9 cellular contexts compared by ENCODE assay signal in genomic region chr1:84436907-84437667, GRCh38. TPM values are rescaled to one million over a fixed set of nuclear protein-coding genes. Genes with fewer than 3 reads are reported as not detected.
DNase-seq lines count a peak whose midpoint lies in the region; ATAC-seq and TF ChIP-seq lines count a peak whose summit lies in the region.
"Had no signal": no experiment of that assay in that cellular context is flagged by ENCODE, and none has a peak within 500 bp of the region (broad histone marks: within the 10 kb centered on the region; RNA-seq: fewer than 3 reads in every experiment).

No MANE protein-coding gene starts in this region.

- ATAC-seq in HG02623 (IDR thresholded peaks at IDR 0.05; ENCODE audit: unreplicated experiment), result peak; percentile 44
- ATAC-seq in T-cell (replicated peaks in 1 of 4), result peak; percentile 23 to 48 (median 38)
- peak; percentile 33 to 48 for ATAC-seq in naive thymus-derived CD8-positive, alpha-beta T cell

- CTCF ChIA-PET in T-cell (lab: Charles Lee), result interaction anchor here (0.6 to 7.3 kb wide), 11 partner anchors 41 to 508 kb away, joined by 3 to 151 read pairs (median 3); partner anchors contain the start of genes GNG5 (in 1 of the 2), PRKACB (in 1 of the 2) and SPATA1 (in 1 of the 2)

- peak; percentile 21 for DNase-seq in GM13976 (ENCODE audit: low spot score)
- DNase-seq in T-cell, result no peak
- peak in 5 of 10 donors; percentile 6 to 50 (median 38) for DNase-seq in naive thymus-derived CD8-positive, alpha-beta T cell
- no peak for DNase-seq in H7
- no peak for DNase-seq in T-helper 2 cell treated with Interferon-gamma antibody and Interleukin-4, amounts not matched to agents 5 μg/mL and 100 μg/mL, for 36 hours (ENCODE audit: low spot score)
- no peak for DNase-seq in neural progenitor cell (ENCODE audit: low spot score)
- no peak for DNase-seq in NCI-H1417 treated with DMSO at 0.1 percent for 48 hours (lab: John Stamatoyannopoulos, UW)
- DNase-seq: amniotic stem cell had no signal

- H3K27ac Mint-ChIP-seq in T-cell (no peak overlapping the region), neural progenitor cell (no peak overlapping the region)
- no peak overlapping the region for H3K27ac Mint-ChIP-seq in naive thymus-derived CD8-positive, alpha-beta T cell
- H3K27ac Mint-ChIP-seq in T-helper 2 cell treated with Interferon-gamma antibody and Interleukin-4, amounts not matched to agents 5 μg/mL and 100 μg/mL, for 36 hours, result no peak overlapping the region

- H3K79me2 ChIP-seq in neural progenitor cell (ENCODE audit: low read depth), result no peaks in the 10 kb centered on the region

- no peak overlapping the region for H2AFZ ChIP-seq in neural progenitor cell (replicated peaks)

- H3K4me3 Mint-ChIP-seq in T-cell, result no peak overlapping the region
- H3K4me3 Mint-ChIP-seq in naive thymus-derived CD8-positive, alpha-beta T cell, result no peak overlapping the region
- no peak overlapping the region for H3K4me3 Mint-ChIP-seq in T-helper 2 cell treated with Interferon-gamma antibody and Interleukin-4, amounts not matched to agents 5 μg/mL and 100 μg/mL, for 36 hours
- H3K4me3 Mint-ChIP-seq in neural progenitor cell, result no peak overlapping the region

- no peaks in the 10 kb centered on the region for H3K36me3 ChIP-seq in H7 (replicated peaks; ENCODE audit: control insufficient read depth, insufficient read depth, low read length)
- H3K36me3 ChIP-seq in neural progenitor cell, result no peaks in the 10 kb centered on the region

- POLR2A ChIA-PET in T-cell (lab: Charles Lee), result interaction anchor here (0.6 to 2.3 kb wide), 2 partner anchors 293 kb away, joined by 3 to 12 read pairs; partner anchors contain the start of gene PRKACB (in 2 of the 2)
- POLR2A ChIA-PET in naive thymus-derived CD8-positive, alpha-beta T cell (lab: Charles Lee), result interaction anchor here (0.9 to 6.3 kb wide), 6 partner anchors 14 to 292 kb away, joined by 3 to 68 read pairs (median 4); partner anchors contain the start of genes CTBS, GNG5, PRKACB and SPATA1

- H3K9me3 Mint-ChIP-seq in T-cell (no peaks in the 10 kb centered on the region), neural progenitor cell (no peaks in the 10 kb centered on the region)
- H3K9me3 Mint-ChIP-seq in naive thymus-derived CD8-positive, alpha-beta T cell, result no peaks in the 10 kb centered on the region
- H3K9me3 Mint-ChIP-seq in T-helper 2 cell treated with Interferon-gamma antibody and Interleukin-4, amounts not matched to agents 5 μg/mL and 100 μg/mL, for 36 hours, result no peaks in the 10 kb centered on the region

- peaks cover 6% of the 10 kb centered on the region for H3K4me1 ChIP-seq in neural progenitor cell

- H3K4me2 ChIP-seq in neural progenitor cell, result no peak overlapping the region

- TF ChIP-seq CTCF in GM13976 (IDR thresholded peaks at IDR 0.05; ENCODE audit: borderline replicate concordance, control extremely low read depth, extremely low read depth, insufficient read depth, missing control alignments), result no peak
- no peak for TF ChIP-seq CTCF in neural progenitor cell (IDR thresholded peaks at IDR 0.05)

- H3K4me1 Mint-ChIP-seq in T-cell, result peaks cover 6 to 14% (median 11%) of the 10 kb centered on the region in 3 donors
- H3K4me1 Mint-ChIP-seq in naive thymus-derived CD8-positive, alpha-beta T cell, result peaks cover 0 to 10% (median 4%) of the 10 kb centered on the region in 4 donors
- H3K4me1 Mint-ChIP-seq in T-helper 2 cell treated with Interferon-gamma antibody and Interleukin-4, amounts not matched to agents 5 μg/mL and 100 μg/mL, for 36 hours (ENCODE audit: low read depth), result peaks cover 10% of the 10 kb centered on the region
- H3K4me1 Mint-ChIP-seq in neural progenitor cell, result peaks cover 3% of the 10 kb centered on the region

- H3K27ac ChIP-seq in neural progenitor cell, result no peak overlapping the region

- H3K9ac ChIP-seq in neural progenitor cell, result no peak overlapping the region

- in situ Hi-C loops in GM13976 (cut with MboI; ENCODE audit: low sequenced_read_pairs, unreplicated experiment), result loop anchor here (10.0 kb wide), 3 partner anchors 292 to 512 kb away; partner anchors contain the start of gene PRKACB

- H3K27me3 ChIP-seq in H7 (ENCODE audit: control insufficient read depth, insufficient read depth, low read length) (no peaks in the 10 kb centered on the region), neural progenitor cell (no peaks in the 10 kb centered on the region)

- H3K27me3 Mint-ChIP-seq in T-cell (no peaks in the 10 kb centered on the region), neural progenitor cell (ENCODE audit: insufficient read depth, low read depth) (peaks cover 2% of the 10 kb centered on the region)
- peaks cover 0 to 2% (median 0%) of the 10 kb centered on the region in 5 donors for H3K27me3 Mint-ChIP-seq in naive thymus-derived CD8-positive, alpha-beta T cell
- peaks cover 4% of the 10 kb centered on the region for H3K27me3 Mint-ChIP-seq in T-helper 2 cell treated with Interferon-gamma antibody and Interleukin-4, amounts not matched to agents 5 μg/mL and 100 μg/mL, for 36 hours (ENCODE audit: low read depth)

- H3K36me3 Mint-ChIP-seq in T-cell (no peaks in the 10 kb centered on the region), neural progenitor cell (no peaks in the 10 kb centered on the region)
- no peaks in the 10 kb centered on the region for H3K36me3 Mint-ChIP-seq in naive thymus-derived CD8-positive, alpha-beta T cell
- H3K36me3 Mint-ChIP-seq in T-helper 2 cell treated with Interferon-gamma antibody and Interleukin-4, amounts not matched to agents 5 μg/mL and 100 μg/mL, for 36 hours (ENCODE audit: low read depth), result no peaks in the 10 kb centered on the region

- H3K4me3 ChIP-seq in H7 (ENCODE audit: insufficient read depth, low read depth, low read length), result no peak overlapping the region
- H3K4me3 ChIP-seq in neural progenitor cell, result no peak overlapping the region

- H3K9me3 ChIP-seq in neural progenitor cell (ENCODE audit: low read depth), result no peaks in the 10 kb centered on the region

- no peaks in the 10 kb centered on the region for H4K20me1 ChIP-seq in neural progenitor cell (ENCODE audit: low read depth)

- no peaks in the 10 kb centered on the region for H3F3A ChIP-seq in neural progenitor cell (ENCODE audit: low read depth)

RNA-seq across cellular contexts. Expression of gene DNASE2B, which starts 38.8 kb away (rescaled TPM):
- total RNA-seq in T-cell (not detected), neural progenitor cell (ENCODE audit: low replicate concordance) (not detected in 2 replicates)
- total RNA-seq in naive thymus-derived CD8-positive, alpha-beta T cell, result not detected
- not detected for polyA plus RNA-seq in naive thymus-derived CD8-positive, alpha-beta T cell
- 0.38 TPM in 1 of 2 replicates, not detected in the other for total RNA-seq in H7 (2014; rRNA removed; shearing (Covaris generic))

RNA-seq across cellular contexts. Expression of gene RPF1, which starts 42.0 kb away (rescaled TPM):
- 10 to 100 TPM; 40.8 to 52.1 (median 43.6) TPM for total RNA-seq in T-cell
- total RNA-seq in naive thymus-derived CD8-positive, alpha-beta T cell, result 10 to 100 TPM; 50.2 to 52.4 TPM
- polyA plus RNA-seq in naive thymus-derived CD8-positive, alpha-beta T cell, result 10 to 100 TPM; 55.2 to 64.2 (median 58.4) TPM
- 82.5 and 93.8 TPM in 2 replicates for total RNA-seq in H7 (2014; rRNA removed; shearing (Covaris generic))
- 51.8 and 81.6 TPM in 2 replicates for total RNA-seq in neural progenitor cell (ENCODE audit: low replicate concordance)
